Comparison of ENCODE assay signal across 13 cellular contexts in the genomic region with DNA sequence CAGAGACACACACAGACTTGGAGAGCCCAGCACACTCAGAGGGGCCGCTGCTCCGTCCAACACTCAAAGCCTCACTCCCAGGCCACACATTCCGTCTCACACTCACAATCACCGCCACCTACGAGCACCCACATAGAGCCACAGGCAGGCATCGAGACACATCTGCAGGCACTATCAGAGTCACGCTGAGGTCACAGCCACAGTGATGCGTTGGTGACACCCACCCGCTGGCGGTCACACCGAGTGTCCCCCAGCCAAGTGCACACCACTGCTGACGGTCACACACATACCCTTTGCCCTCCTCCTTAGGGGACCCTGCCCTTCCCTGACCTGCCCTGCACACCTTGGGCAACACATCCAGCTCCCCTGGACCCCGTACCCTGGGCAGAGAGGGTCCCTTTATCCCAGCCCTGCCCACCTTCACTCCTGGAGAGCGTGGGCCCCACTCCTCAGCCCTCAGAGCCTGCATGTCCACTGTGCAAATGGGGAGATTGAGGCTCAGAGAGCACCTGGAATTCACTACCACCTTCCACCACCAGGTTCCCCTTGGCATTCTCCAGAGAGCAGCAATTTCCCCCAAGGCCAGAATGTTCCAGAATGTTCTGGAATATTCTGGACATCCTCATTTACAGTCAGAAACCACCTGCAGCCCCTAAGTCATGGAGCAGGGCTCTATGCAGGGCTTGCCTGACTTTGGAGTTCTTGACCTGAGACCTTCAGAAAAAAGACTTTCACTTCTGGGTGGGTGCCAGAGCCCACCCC. TPM values are rescaled to one million over a fixed set of nuclear protein-coding genes. Genes with fewer than 3 reads are reported as not detected.
A peak's percentile ranks its signal among the peaks of the same experiment; 100 is the strongest.
DNase-seq lines count a peak whose midpoint lies in the region; ATAC-seq, FAIRE-seq and TF ChIP-seq lines count a peak whose summit lies in the region.
"Had no signal": no experiment of that assay in that cellular context is flagged by ENCODE, and none has a peak within 500 bp of the region (broad histone marks: within the 10 kb centered on the region; RNA-seq: fewer than 3 reads in every experiment).

No MANE protein-coding gene starts in this region.

- CTCF ChIA-PET in HCT116 (lab: Charles Lee) = no interaction called here
- CTCF ChIA-PET in K562 (lab: Yijun Ruan, JAX; ENCODE audit: low intra/inter-chr PET ratio) = no interaction called here
- CTCF ChIA-PET in Calu3 (lab: Charles Lee) = no interaction called here

- H3K36me3 Mint-ChIP-seq in neural crest cell (ENCODE audit: low read depth) (no peaks in the 10 kb centered on the region), nephron progenitor cell (ENCODE audit: low read depth) (no peaks in the 10 kb centered on the region), Calu3 (ENCODE audit: insufficient read depth, unreplicated experiment) (peaks cover 4% of the 10 kb centered on the region)
- H3K36me3 Mint-ChIP-seq: activated naive CD8-positive, alpha-beta T cell treated with anti-CD3 and anti-CD28 coated beads, Interleukin-2, amount 10 ng/mL, durations not matched to agents 7 days and 5 days had no signal

- no peaks in the 10 kb centered on the region for H3K9me2 ChIP-seq in HCT116 (ENCODE audit: insufficient read depth)

- H3K9me3 ChIP-seq in HCT116 (ENCODE audit: control insufficient read depth in 1 of 2, insufficient read depth in 1 of 2, low read depth in 1 of 2, low read length in 2 of 2) = no peaks in the 10 kb centered on the region
- no peaks in the 10 kb centered on the region for H3K9me3 ChIP-seq in K562 (replicated peaks; ENCODE audit: control insufficient read depth, insufficient read depth, low read depth, low read length)
- H3K9me3 ChIP-seq: gastrocnemius medialis had no signal

- H3K27me3 Mint-ChIP-seq in neural crest cell (ENCODE audit: low read depth) (peaks cover 4% of the 10 kb centered on the region), nephron progenitor cell (ENCODE audit: low read depth, poor library complexity) (peaks cover 16% of the 10 kb centered on the region), Calu3 (ENCODE audit: unreplicated experiment) (peaks cover 7% of the 10 kb centered on the region)
- H3K27me3 Mint-ChIP-seq: activated naive CD8-positive, alpha-beta T cell treated with anti-CD3 and anti-CD28 coated beads, Interleukin-2, amount 10 ng/mL, durations not matched to agents 7 days and 5 days had no signal

- H3K4me2 ChIP-seq in HCT116 (ENCODE audit: low read length) (no peak overlapping the region), K562 (ENCODE audit: insufficient read depth, low read length) (no peak overlapping the region)

- H3K4me3 Mint-ChIP-seq in neural crest cell (no peak overlapping the region), nephron progenitor cell (no peak overlapping the region), Calu3 (ENCODE audit: low read depth, unreplicated experiment) (no peak overlapping the region)
- H3K4me3 Mint-ChIP-seq: activated naive CD8-positive, alpha-beta T cell treated with anti-CD3 and anti-CD28 coated beads, Interleukin-2, amount 10 ng/mL, durations not matched to agents 7 days and 5 days had no signal

- H4K20me1 ChIP-seq in HCT116 (ENCODE audit: insufficient read depth) (no peaks in the 10 kb centered on the region), K562 (replicated peaks; ENCODE audit: control insufficient read depth, insufficient read depth, low read length) (peaks cover 3% of the 10 kb centered on the region; the same call in 1 of the 2 replicates)

- H2AFZ ChIP-seq in HCT116 (ENCODE audit: low read depth, low read length, poor library complexity, severe bottlenecking) = no peak overlapping the region
- no peak overlapping the region for H2AFZ ChIP-seq in K562 (ENCODE audit: low read depth, low read length)

- no peaks in the 10 kb centered on the region for H3K9me1 ChIP-seq in K562 (ENCODE audit: control insufficient read depth, insufficient read depth, low read length)

- no peak overlapping the region for H3K27ac ChIP-seq in HCT116 (ENCODE audit: low read depth, low read length)
- no peak overlapping the region for H3K27ac ChIP-seq in K562 (ENCODE audit: extremely low read depth, low read depth, low read length)
- H3K27ac ChIP-seq: gastrocnemius medialis had no signal

- ATAC-seq in HCT116 (peak; percentile 52), K562 (no peak)
- ATAC-seq: gastrocnemius medialis, left lobe of liver had no signal

- TF ChIP-seq CTCF in HCT116 (IDR thresholded peaks at IDR 0.05 in 2 of 3, conservative IDR thresholded peaks at IDR 0.05 in 1 of 3; ENCODE audit: borderline replicate concordance in 1 of 3, insufficient read depth in 1 of 3, low read depth in 2 of 3, low read length in 2 of 3) = peak in 2 of 3 experiments; percentile 30 to 47; a peak in 3 of 6 replicates
- 0 out of 6 replicates have a peak, but pooled peaks of 1 of the 3 experiments have one; percentile 11 for TF ChIP-seq CTCF in K562 (IDR thresholded peaks at IDR 0.05 in 2 of 3, conservative IDR thresholded peaks at IDR 0.05 in 1 of 3; ENCODE audit: insufficient read depth in 2 of 3, low read depth in 1 of 3, low read length in 3 of 3)
- peak; percentile 40 for TF ChIP-seq CTCF in neural crest cell (conservative IDR thresholded peaks at IDR 0.05)
- TF ChIP-seq CTCF in nephron progenitor cell (IDR thresholded peaks at IDR 0.05) = no peak
- TF ChIP-seq CTCF in Calu3 (IDR thresholded peaks at IDR 0.05; ENCODE audit: unreplicated experiment) = no peak

- intact Hi-C loops in HCT116 (cut with micrococcal nuclease) = no loop called here
- intact Hi-C loops in K562 (cut with micrococcal nuclease) = no loop called here
- intact Hi-C loops in Calu3 (cut with micrococcal nuclease; ENCODE audit: unreplicated experiment) = no loop called here

- 33% methylated on average over 14 of the region's 14 CpGs for WGBS in K562 (ENCODE audit: insufficient coverage, low coverage, missing lambda C conversion rate)

- H3K9me3 Mint-ChIP-seq in neural crest cell (no peaks in the 10 kb centered on the region), nephron progenitor cell (no peaks in the 10 kb centered on the region), Calu3 (ENCODE audit: low read depth, unreplicated experiment) (no peaks in the 10 kb centered on the region)
- H3K9me3 Mint-ChIP-seq: activated naive CD8-positive, alpha-beta T cell treated with anti-CD3 and anti-CD28 coated beads, Interleukin-2, amount 10 ng/mL, durations not matched to agents 7 days and 5 days had no signal

- no peaks in the 10 kb centered on the region for H3K79me2 ChIP-seq in HCT116 (ENCODE audit: insufficient read depth, low read length)
- H3K79me2 ChIP-seq in K562 (ENCODE audit: control insufficient read depth, insufficient read depth, low read length) = no peaks in the 10 kb centered on the region

- no peak for TF ChIP-seq RAD21 in HCT116 (IDR thresholded peaks at IDR 0.05; ENCODE audit: low read depth)
- TF ChIP-seq RAD21 in K562 (CRISPR knock-in tag; conservative IDR thresholded peaks at IDR 0.05 in 1 of 2, IDR thresholded peaks at IDR 0.05 in 1 of 2) = no peak

- H3K4me3 ChIP-seq in HCT116 (replicated peaks in 1 of 2; ENCODE audit: low read depth in 1 of 2, low read length in 2 of 2) (no peak overlapping the region), K562 (no peak overlapping the region)
- H3K4me3 ChIP-seq: gastrocnemius medialis had no signal

- H3K4me1 Mint-ChIP-seq in neural crest cell = no peaks in the 10 kb centered on the region
- H3K4me1 Mint-ChIP-seq in nephron progenitor cell = peaks cover 34% of the 10 kb centered on the region
- no peaks in the 10 kb centered on the region for H3K4me1 Mint-ChIP-seq in Calu3 (ENCODE audit: low read depth, unreplicated experiment)
- H3K4me1 Mint-ChIP-seq: activated naive CD8-positive, alpha-beta T cell treated with anti-CD3 and anti-CD28 coated beads, Interleukin-2, amount 10 ng/mL, durations not matched to agents 7 days and 5 days had no signal

- FAIRE-seq in K562 (lab: Jason Lieb, UNC) = no peak

- H3K4me1 ChIP-seq in HCT116 (ENCODE audit: control insufficient read depth in 1 of 2, insufficient read depth in 2 of 2, low read length in 2 of 2) = no peaks in the 10 kb centered on the region; a peak in 1 of 4 replicates
- peaks cover 0 to 23% of the 10 kb centered on the region in 2 experiments; a peak in 2 of 5 replicates for H3K4me1 ChIP-seq in K562 (replicated peaks in 1 of 2; ENCODE audit: control insufficient read depth in 2 of 2, insufficient read depth in 2 of 2, low read length in 2 of 2)
- H3K4me1 ChIP-seq: gastrocnemius medialis had no signal

- TF ChIP-seq POLR2A in HCT116 (IDR thresholded peaks at IDR 0.05; ENCODE audit: borderline replicate concordance, extremely low read depth, insufficient read depth, insufficient read length) (no peak), K562 (conservative IDR thresholded peaks at IDR 0.05) (no peak)

- H3K36me3 ChIP-seq in HCT116 (ENCODE audit: control insufficient read depth in 1 of 2, insufficient read depth in 2 of 2, low read length in 2 of 2) (no peaks in the 10 kb centered on the region), K562 (ENCODE audit: control insufficient read depth, insufficient read depth, low read length) (no peaks in the 10 kb centered on the region)
- H3K36me3 ChIP-seq: gastrocnemius medialis had no signal

- in situ Hi-C loops in K562 (cut with MboI) = no loop called here

- H3K27ac Mint-ChIP-seq in neural crest cell (ENCODE audit: unreplicated experiment) (peak overlapping the region; percentile 36), nephron progenitor cell (no peak overlapping the region), Calu3 (ENCODE audit: unreplicated experiment) (no peak overlapping the region)
- H3K27ac Mint-ChIP-seq: activated naive CD8-positive, alpha-beta T cell treated with anti-CD3 and anti-CD28 coated beads, Interleukin-2, amount 10 ng/mL, durations not matched to agents 7 days and 5 days had no signal

- no TSS peak for BruUV-seq in HCT116 (replicated peaks; lab: Mats Ljungman, UMichigan)
- no TSS peak for BruUV-seq in K562 (replicated peaks; lab: Mats Ljungman, UMichigan)
- BruUV-seq in Calu3 (replicated peaks; lab: Mats Ljungman, UMichigan) = no TSS peak

- RAD21 ChIA-PET in HCT116 (lab: Charles Lee; ENCODE audit: low non-redundant PET in 1 of 2, low total read pairs in 2 of 2, uncharacterized antibody in 2 of 2, unreplicated experiment in 2 of 2) = no interaction called here

- DNase-seq in HCT116 (ENCODE audit: low read depth, low spot score) (no peak), K562 (ENCODE audit: extremely low read depth in 1 of 4, low spot score in 3 of 4) (peak in 1 of 4 experiments; percentile 6), neural crest cell (ENCODE audit: low read depth, low spot score) (no peak), nephron progenitor cell (no peak), Calu3 (no peak), CD1c-positive myeloid dendritic cell (ENCODE audit: extremely low spot score) (no peak)
- DNase-seq: activated naive CD8-positive, alpha-beta T cell treated with anti-CD3 and anti-CD28 coated beads, Interleukin-2, amount 10 ng/mL, durations not matched to agents 7 days and 5 days; gastrocnemius medialis; NCI-H510A had no signal

- H3K27me3 ChIP-seq in HCT116 (ENCODE audit: insufficient read depth, low read length) (no peaks in the 10 kb centered on the region), K562 (ENCODE audit: control insufficient read depth in 2 of 2, insufficient read depth in 2 of 2, low read length in 2 of 2) (peaks cover 2 to 19% of the 10 kb centered on the region in 2 experiments; a peak in 2 of 5 replicates)
- H3K27me3 ChIP-seq: gastrocnemius medialis had no signal

- POLR2A ChIA-PET in HCT116 (lab: Charles Lee) (no interaction called here), K562 (lab: Yijun Ruan, JAX) (interaction anchor here (1.2 kb wide), 1 partner anchor 12 kb away, joined by 3 read pairs; no protein-coding TSS in a partner anchor)

- TF ChIP-seq EP300 in K562 (IDR thresholded peaks at IDR 0.05; ENCODE audit: low read length) = peak; percentile 17; the same call in 1 of the 2 replicates

- no peak overlapping the region for H3K9ac ChIP-seq in HCT116 (ENCODE audit: low read length)
- peak overlapping the region in 1 of 2 experiments; percentile 46; a peak in 2 of 4 replicates for H3K9ac ChIP-seq in K562 (ENCODE audit: insufficient read depth in 1 of 2, low read depth in 2 of 2, low read length in 2 of 2)

RNA-seq across cellular contexts. Expression of a gene that starts 5.4 kb away (rescaled TPM):
- total RNA-seq in HCT116 (2021; ENCODE audit: unreplicated experiment) (0.84 TPM), K562 (2014; rRNA removed) (not detected in 2 replicates), K562 (2014; rRNA removed; fragmentation: Illumina TruSeq; extraction: Trizol) (not detected in 2 replicates), K562 (2015; rRNA removed; fragmentation: Illumina TruSeq; extraction: Trizol) (not detected in 2 replicates), K562 (2021) (not detected in 2 replicates), neural crest cell (not detected in 2 replicates), Calu3 (2022) (not detected in 2 replicates)
- not detected in 2 replicates for polyA plus RNA-seq in HCT116 (2012)
- total RNA-seq in K562 (2011; cell fraction: chromatin; rRNA removed; ENCODE audit: low replicate concordance) = not detected in 2 replicates
- 0.17 TPM in 1 of 2 replicates, not detected in the other for total RNA-seq in K562 (2011; cell fraction: nucleolus; rRNA removed)
- total RNA-seq in K562 (2011; cell fraction: nucleoplasm; rRNA removed) = not detected in 2 replicates
- polyA plus RNA-seq in K562 (2011; rRNA removed) (not detected in 2 replicates), K562 (2014; fragmentation: Illumina TruSeq; extraction: Trizol) (not detected in 2 replicates), K562 (2014; fragmentation: Nextera tagmentation; extraction: Ambion mirVana) (not detected), K562 (2014; rRNA removed) (not detected in 2 replicates)
- not detected in 2 replicates for polyA plus RNA-seq in K562 (2011; cell fraction: cytosol; rRNA removed)
- not detected in 2 replicates for polyA plus RNA-seq in K562 (2011; cell fraction: nucleus; rRNA removed)
- polyA plus RNA-seq in K562 (2012) = not detected in 2 replicates
- polyA minus RNA-seq in K562 (2011; rRNA and poly(A)+ RNA removed) = not detected in 2 replicates
- not detected in 2 replicates for polyA minus RNA-seq in K562 (2011; cell fraction: cytosol; rRNA and poly(A)+ RNA removed)
- polyA minus RNA-seq in K562 (2011; cell fraction: nucleus; rRNA and poly(A)+ RNA removed) = not detected in 2 replicates
- total RNA-seq: dermis microvascular lymphatic vessel endothelial cell, gastrocnemius medialis, HT1080, omental fat pad had no signal

RNA-seq across cellular contexts. Expression of a gene that starts 13.7 kb away (rescaled TPM):
- total RNA-seq in HCT116 (2021; ENCODE audit: unreplicated experiment) = 2.6 TPM
- 9.6 and 9.9 TPM in 2 replicates for polyA plus RNA-seq in HCT116 (2012)
- 0.32 TPM in 1 of 2 replicates, not detected in the other for total RNA-seq in K562 (2011; cell fraction: chromatin; rRNA removed; ENCODE audit: low replicate concordance)
- total RNA-seq in K562 (2011; cell fraction: nucleolus; rRNA removed) = not detected in 2 replicates
- total RNA-seq in K562 (2011; cell fraction: nucleoplasm; rRNA removed) = not detected in 2 replicates
- total RNA-seq in K562 (2014; rRNA removed) = 0.29 TPM in 1 of 2 replicates, not detected in the other
- not detected in 2 replicates for total RNA-seq in K562 (2014; rRNA removed; fragmentation: Illumina TruSeq; extraction: Trizol)
- total RNA-seq in K562 (2015; rRNA removed; fragmentation: Illumina TruSeq; extraction: Trizol) = not detected in 2 replicates
- 0.09 TPM in 1 of 2 replicates, not detected in the other for total RNA-seq in K562 (2021)
- not detected in 2 replicates for polyA plus RNA-seq in K562 (2011; rRNA removed)
- not detected in 2 replicates for polyA plus RNA-seq in K562 (2011; cell fraction: cytosol; rRNA removed)
- polyA plus RNA-seq in K562 (2011; cell fraction: nucleus; rRNA removed) = not detected in 2 replicates
- 0.32 TPM in 1 of 2 replicates, not detected in the other for polyA plus RNA-seq in K562 (2012)
- polyA plus RNA-seq in K562 (2014; fragmentation: Illumina TruSeq; extraction: Trizol) = not detected in 2 replicates
- polyA plus RNA-seq in K562 (2014; fragmentation: Nextera tagmentation; extraction: Ambion mirVana) = not detected
- not detected in 2 replicates for polyA plus RNA-seq in K562 (2014; rRNA removed)
- polyA minus RNA-seq in K562 (2011; rRNA and poly(A)+ RNA removed) = not detected in 2 replicates
- not detected in 2 replicates for polyA minus RNA-seq in K562 (2011; cell fraction: cytosol; rRNA and poly(A)+ RNA removed)
- not detected in 2 replicates for polyA minus RNA-seq in K562 (2011; cell fraction: nucleus; rRNA and poly(A)+ RNA removed)
- not detected in 2 replicates for total RNA-seq in neural crest cell
- total RNA-seq in Calu3 (2022) = 15.6 and 18.6 TPM in 2 replicates
- total RNA-seq: activated naive CD8-positive, alpha-beta T cell treated with anti-CD3 and anti-CD28 coated beads, Interleukin-2, amount 10 ng/mL, durations not matched to agents 7 days and 5 days; dermis microvascular lymphatic vessel endothelial cell; HT1080; omental fat pad had no signal

RNA-seq across cellular contexts. Expression of a gene that starts 25.4 kb away (rescaled TPM):
- total RNA-seq in HCT116 (2021; ENCODE audit: unreplicated experiment) (not detected), K562 (2014; rRNA removed) (not detected in 2 replicates), K562 (2014; rRNA removed; fragmentation: Illumina TruSeq; extraction: Trizol) (not detected in 2 replicates), K562 (2015; rRNA removed; fragmentation: Illumina TruSeq; extraction: Trizol) (not detected in 2 replicates), K562 (2021) (not detected in 2 replicates), neural crest cell (not detected in 2 replicates), Calu3 (2022) (1.8 and 2.8 TPM in 2 replicates)
- 0.22 and 0.32 TPM in 2 replicates for polyA plus RNA-seq in HCT116 (2012)
- 0.19 TPM in 1 of 2 replicates, not detected in the other for total RNA-seq in K562 (2011; cell fraction: chromatin; rRNA removed; ENCODE audit: low replicate concordance)
- total RNA-seq in K562 (2011; cell fraction: nucleolus; rRNA removed) = not detected in 2 replicates
- not detected in 2 replicates for total RNA-seq in K562 (2011; cell fraction: nucleoplasm; rRNA removed)
- polyA plus RNA-seq in K562 (2011; rRNA removed) (not detected in 2 replicates), K562 (2014; fragmentation: Illumina TruSeq; extraction: Trizol) (not detected in 2 replicates), K562 (2014; fragmentation: Nextera tagmentation; extraction: Ambion mirVana) (under 1 TPM in 1 of 2 experiments, not detected in 1; 0.04 TPM), K562 (2014; rRNA removed) (not detected in 2 replicates)
- not detected in 2 replicates for polyA plus RNA-seq in K562 (2011; cell fraction: cytosol; rRNA removed)
- not detected in 2 replicates for polyA plus RNA-seq in K562 (2011; cell fraction: nucleus; rRNA removed)
- polyA plus RNA-seq in K562 (2012) = not detected in 2 replicates
- polyA minus RNA-seq in K562 (2011; rRNA and poly(A)+ RNA removed) = not detected in 2 replicates
- not detected in 2 replicates for polyA minus RNA-seq in K562 (2011; cell fraction: cytosol; rRNA and poly(A)+ RNA removed)
- not detected in 2 replicates for polyA minus RNA-seq in K562 (2011; cell fraction: nucleus; rRNA and poly(A)+ RNA removed)
- total RNA-seq: dermis microvascular lymphatic vessel endothelial cell, HT1080 had no signal

RNA-seq across cellular contexts. Expression of a gene that starts 38.7 kb away (rescaled TPM):
- total RNA-seq in HCT116 (2021; ENCODE audit: unreplicated experiment) (311 TPM), K562 (2014; rRNA removed) (367 and 490 TPM in 2 replicates), K562 (2014; rRNA removed; fragmentation: Illumina TruSeq; extraction: Trizol) (42.7 and 63.3 TPM in 2 replicates), K562 (2015; rRNA removed; fragmentation: Illumina TruSeq; extraction: Trizol) (268 and 274 TPM in 2 replicates), K562 (2021) (335 and 348 TPM in 2 replicates), neural crest cell (230 and 239 TPM in 2 replicates), Calu3 (2022) (133 and 143 TPM in 2 replicates)
- 395 and 410 TPM in 2 replicates for polyA plus RNA-seq in HCT116 (2012)
- 29.3 and 88.6 TPM in 2 replicates for total RNA-seq in K562 (2011; cell fraction: chromatin; rRNA removed; ENCODE audit: low replicate concordance)
- 66.7 and 67.1 TPM in 2 replicates for total RNA-seq in K562 (2011; cell fraction: nucleolus; rRNA removed)
- total RNA-seq in K562 (2011; cell fraction: nucleoplasm; rRNA removed) = 50.4 and 52.5 TPM in 2 replicates
- polyA plus RNA-seq in K562 (2011; rRNA removed) (84.9 and 133 TPM in 2 replicates), K562 (2014; fragmentation: Illumina TruSeq; extraction: Trizol) (307 and 475 TPM in 2 replicates), K562 (2014; fragmentation: Nextera tagmentation; extraction: Ambion mirVana) (100 to 1,000 TPM; 212 to 249 TPM), K562 (2014; rRNA removed) (321 and 486 TPM in 2 replicates)
- 461 and 1,752 TPM in 2 replicates for polyA plus RNA-seq in K562 (2011; cell fraction: cytosol; rRNA removed)
- polyA plus RNA-seq in K562 (2011; cell fraction: nucleus; rRNA removed) = 140 and 189 TPM in 2 replicates
- 302 and 461 TPM in 2 replicates for polyA plus RNA-seq in K562 (2012)
- polyA minus RNA-seq in K562 (2011; rRNA and poly(A)+ RNA removed) = 9.3 and 16.9 TPM in 2 replicates
- 41.1 and 45.0 TPM in 2 replicates for polyA minus RNA-seq in K562 (2011; cell fraction: cytosol; rRNA and poly(A)+ RNA removed)
- polyA minus RNA-seq in K562 (2011; cell fraction: nucleus; rRNA and poly(A)+ RNA removed) = 13.3 and 13.9 TPM in 2 replicates

RNA-seq across cellular contexts. Expression of a gene that starts 39.8 kb away (rescaled TPM):
- total RNA-seq in HCT116 (2021; ENCODE audit: unreplicated experiment) (2.1 TPM), K562 (2014; rRNA removed) (1.9 and 3.1 TPM in 2 replicates), K562 (2014; rRNA removed; fragmentation: Illumina TruSeq; extraction: Trizol) (0.89 and 1.1 TPM in 2 replicates), K562 (2015; rRNA removed; fragmentation: Illumina TruSeq; extraction: Trizol) (0.76 and 1.1 TPM in 2 replicates), K562 (2021) (2.1 and 2.3 TPM in 2 replicates), neural crest cell (0.89 and 1.7 TPM in 2 replicates), Calu3 (2022) (4.3 and 5.5 TPM in 2 replicates)
- polyA plus RNA-seq in HCT116 (2012) = 0.67 and 1.2 TPM in 2 replicates
- total RNA-seq in K562 (2011; cell fraction: chromatin; rRNA removed; ENCODE audit: low replicate concordance) = 3.3 and 9.9 TPM in 2 replicates
- total RNA-seq in K562 (2011; cell fraction: nucleolus; rRNA removed) = 7.8 and 8.7 TPM in 2 replicates
- 5.2 and 5.6 TPM in 2 replicates for total RNA-seq in K562 (2011; cell fraction: nucleoplasm; rRNA removed)
- polyA plus RNA-seq in K562 (2011; rRNA removed) (1.0 and 1.9 TPM in 2 replicates), K562 (2014; fragmentation: Illumina TruSeq; extraction: Trizol) (0.86 and 1.3 TPM in 2 replicates), K562 (2014; fragmentation: Nextera tagmentation; extraction: Ambion mirVana) (under 1 TPM; 0.03 to 0.06 TPM), K562 (2014; rRNA removed) (1.9 and 3.4 TPM in 2 replicates)
- 2.2 and 2.7 TPM in 2 replicates for polyA plus RNA-seq in K562 (2011; cell fraction: cytosol; rRNA removed)
- polyA plus RNA-seq in K562 (2011; cell fraction: nucleus; rRNA removed) = 4.0 and 5.0 TPM in 2 replicates
- 1.1 and 2.2 TPM in 2 replicates for polyA plus RNA-seq in K562 (2012)
- 0.77 and 0.84 TPM in 2 replicates for polyA minus RNA-seq in K562 (2011; rRNA and poly(A)+ RNA removed)
- 0.57 and 0.73 TPM in 2 replicates for polyA minus RNA-seq in K562 (2011; cell fraction: cytosol; rRNA and poly(A)+ RNA removed)
- polyA minus RNA-seq in K562 (2011; cell fraction: nucleus; rRNA and poly(A)+ RNA removed) = 1.3 and 1.8 TPM in 2 replicates

Comparison
In these comparisons a context has a peak if more than half of its experiments do, and no peak if none do; other contexts are left out.
1. CTCF ChIP-seq: peak in HCT116 (2 of 3) and neural crest cell (single experiment); none in nephron progenitor cell (single experiment) and Calu3 (single experiment).